16 cellular contexts compared by ENCODE assay signal in genomic region chr11:112223125-112223524, GRCh38. TPM values are rescaled to one million over a fixed set of nuclear protein-coding genes. Genes with fewer than 3 reads are reported as not detected.
"Had no signal": no experiment of that assay in that cellular context is flagged by ENCODE, and none has a peak within 500 bp of the region (broad histone marks: within the 10 kb centered on the region; RNA-seq: fewer than 3 reads in every experiment).

No MANE protein-coding gene starts in this region.

- DNase-seq: activated CD4-positive, alpha-beta T cell treated with anti-CD3 and anti-CD28 coated beads for 1 hour; activated CD4-positive, alpha-beta T cell treated with anti-CD3 and anti-CD28 coated beads, Interleukin-2, amount 50 U/mL, for 48 hours; activated CD8-positive, alpha-beta memory T cell treated with anti-CD3 and anti-CD28 coated beads, Interleukin-2, amount 10 ng/mL, durations not matched to agents 7 days and 5 days; activated gamma-delta T cell; activated naive CD8-positive, alpha-beta T cell treated with anti-CD3 and anti-CD28 coated beads for 36 hours; activated T-cell treated with anti-CD3 and anti-CD28 coated beads, Interleukin-2, amount 50 U/mL, for 24 hours; anterior cingulate cortex; hippocampal formation; left cardiac atrium; nephron progenitor cell; stimulated activated CD4-positive, alpha-beta T cell treated with anti-CD3 and anti-CD28 coated beads, Interleukin-4, amount 100 ng/mL, for 1 hour; stimulated activated CD8-positive, alpha-beta memory T cell treated with anti-CD3 and anti-CD28 coated beads, Interleukin-4, amount 100 ng/mL, for 48 hours; stomach had no signal

- ATAC-seq: activated CD8-positive, alpha-beta memory T cell treated with anti-CD3 and anti-CD28 coated beads, Interleukin-2, amount 10 ng/mL, durations not matched to agents 7 days and 5 days; left cardiac atrium had no signal

- H3K27me3 Mint-ChIP-seq: activated naive CD8-positive, alpha-beta T cell treated with anti-CD3 and anti-CD28 coated beads for 36 hours; activated T-cell treated with anti-CD3 and anti-CD28 coated beads, Interleukin-2, amount 50 U/mL, for 24 hours had no signal

- H3K4me3 Mint-ChIP-seq: activated CD8-positive, alpha-beta memory T cell treated with anti-CD3 and anti-CD28 coated beads, Interleukin-2, amount 10 ng/mL, durations not matched to agents 7 days and 5 days; activated naive CD8-positive, alpha-beta T cell treated with anti-CD3 and anti-CD28 coated beads for 36 hours; activated T-cell treated with anti-CD3 and anti-CD28 coated beads, Interleukin-2, amount 50 U/mL, for 24 hours; nephron progenitor cell had no signal

- H3K27ac Mint-ChIP-seq: activated CD8-positive, alpha-beta memory T cell treated with anti-CD3 and anti-CD28 coated beads, Interleukin-2, amount 10 ng/mL, durations not matched to agents 7 days and 5 days; activated naive CD8-positive, alpha-beta T cell treated with anti-CD3 and anti-CD28 coated beads for 36 hours; activated T-cell treated with anti-CD3 and anti-CD28 coated beads, Interleukin-2, amount 50 U/mL, for 24 hours; nephron progenitor cell had no signal

- H3K4me3 ChIP-seq: stomach had no signal

- H3K9me3 Mint-ChIP-seq: activated naive CD8-positive, alpha-beta T cell treated with anti-CD3 and anti-CD28 coated beads for 36 hours; activated T-cell treated with anti-CD3 and anti-CD28 coated beads, Interleukin-2, amount 50 U/mL, for 24 hours had no signal

RNA-seq across cellular contexts. Expression of gene PLET1, which starts 37.5 kb away (rescaled TPM):
- total RNA-seq: activated CD8-positive, alpha-beta memory T cell treated with anti-CD3 and anti-CD28 coated beads, Interleukin-2, amount 10 ng/mL, durations not matched to agents 7 days and 5 days; activated naive CD8-positive, alpha-beta T cell treated with anti-CD3 and anti-CD28 coated beads for 36 hours; glomerular endothelial cell; left cardiac atrium; omental fat pad; pulmonary artery endothelial cell; stomach had no signal
- polyA plus RNA-seq: stomach had no signal

RNA-seq across cellular contexts. Expression of gene TEX12, which starts 56.0 kb away (rescaled TPM):
- total RNA-seq: activated CD8-positive, alpha-beta memory T cell treated with anti-CD3 and anti-CD28 coated beads, Interleukin-2, amount 10 ng/mL, durations not matched to agents 7 days and 5 days; left cardiac atrium; pulmonary artery endothelial cell had no signal
